7 cellular contexts compared by ENCODE assay signal in the genomic region with DNA sequence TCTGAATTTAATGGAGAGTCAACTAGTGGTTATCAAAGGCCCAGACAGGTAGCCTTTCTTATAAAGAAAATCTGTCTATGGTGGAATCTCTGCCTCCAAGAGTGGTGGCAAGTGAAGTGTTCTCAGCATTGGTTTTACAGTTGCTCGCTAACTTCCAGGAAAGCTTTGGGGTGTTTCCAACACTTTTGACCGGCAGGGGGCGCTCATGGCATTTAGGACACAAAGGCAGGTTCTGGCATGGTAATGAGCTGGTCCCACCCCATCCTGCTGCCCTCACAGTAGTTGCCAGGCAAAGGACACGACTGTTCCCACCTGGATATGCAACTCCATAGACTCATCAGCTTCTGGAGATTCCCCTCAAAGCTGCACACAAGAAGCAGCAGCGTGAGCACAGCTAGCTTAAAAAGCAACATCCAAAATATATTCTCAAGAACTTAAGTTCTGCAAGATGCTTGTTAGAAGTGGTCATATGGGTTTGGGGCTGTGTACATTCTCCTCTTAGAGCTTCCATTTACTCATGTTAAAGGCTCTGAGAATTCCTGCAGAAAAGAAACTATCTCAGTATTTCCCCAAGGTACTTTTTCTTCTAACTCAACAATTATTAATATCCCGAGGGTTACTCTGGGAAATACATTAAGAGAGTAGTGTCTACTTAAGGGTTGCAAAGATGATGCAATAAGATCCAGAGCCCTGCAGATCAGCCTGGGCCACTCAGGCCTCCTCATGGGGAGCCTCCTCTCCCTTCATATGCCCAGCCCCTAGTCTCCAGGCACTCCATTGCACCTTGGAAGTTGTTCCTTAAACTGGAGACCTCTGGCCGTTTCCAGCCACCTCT. TPM values are rescaled to one million over a fixed set of nuclear protein-coding genes. Genes with fewer than 3 reads are reported as not detected.
DNase-seq lines count a peak whose midpoint lies in the region; ATAC-seq and TF ChIP-seq lines count a peak whose summit lies in the region.

No MANE protein-coding gene starts in this region.

- intact Hi-C loops in heart left ventricle (cut with DNase I): loop anchor here (1.0 to 10.0 kb wide), 8 partner anchors 44 to 444 kb away; no protein-coding TSS in a partner anchor

- no peaks in the 10 kb centered on the region for H3K27me3 Mint-ChIP-seq in activated naive CD8-positive, alpha-beta T cell treated with anti-CD3 and anti-CD28 coated beads, Interleukin-2, amount 50 U/mL, for 24 hours

- H3K4me1 ChIP-seq in heart left ventricle: peaks cover 0 to 20% (median 5%) of the 10 kb centered on the region in 12 donors

- H3K27ac Mint-ChIP-seq in activated naive CD8-positive, alpha-beta T cell treated with anti-CD3 and anti-CD28 coated beads, Interleukin-2, amount 50 U/mL, for 24 hours: no peak overlapping the region

- ATAC-seq in GM18498 (IDR thresholded peaks at IDR 0.05; ENCODE audit: unreplicated experiment) (peak; percentile 51), heart left ventricle (peak; percentile 32 to 85 (median 83)), GM18505 (IDR thresholded peaks at IDR 0.05; ENCODE audit: unreplicated experiment) (no peak)
- peak; percentile 87 for ATAC-seq in activated naive CD8-positive, alpha-beta T cell treated with anti-CD3 and anti-CD28 coated beads, Interleukin-2, amount 50 U/mL, for 24 hours

- no peaks in the 10 kb centered on the region for H3K27me3 ChIP-seq in heart left ventricle

- no peaks in the 10 kb centered on the region for H3K36me3 Mint-ChIP-seq in activated naive CD8-positive, alpha-beta T cell treated with anti-CD3 and anti-CD28 coated beads, Interleukin-2, amount 50 U/mL, for 24 hours (ENCODE audit: low read depth)

- H3K36me3 ChIP-seq in heart left ventricle: no peaks in the 10 kb centered on the region

- TF ChIP-seq CTCF in heart left ventricle (IDR thresholded peaks at IDR 0.05): peak; percentile 80 to 98 (median 90)

- no peak overlapping the region for H3K27ac ChIP-seq in heart left ventricle

- no peak overlapping the region for H3K4me3 ChIP-seq in heart left ventricle

- DNase-seq in NCI-H146 treated with DMSO at 0.1 percent for 48 hours (lab: John Stamatoyannopoulos, UW; ENCODE audit: unreplicated experiment): peak; percentile 36
- DNase-seq in T follicular helper cell (ENCODE audit: low read depth): peak; percentile 84
- peak; percentile 95 for DNase-seq in activated naive CD8-positive, alpha-beta T cell treated with anti-CD3 and anti-CD28 coated beads, Interleukin-2, amount 50 U/mL, for 24 hours
- peak; percentile 85 to 93 (median 91) for DNase-seq in heart left ventricle
- peak; percentile 41 for DNase-seq in pulmonary artery endothelial cell (ENCODE audit: low read depth, low spot score)

- H3K4me1 Mint-ChIP-seq in activated naive CD8-positive, alpha-beta T cell treated with anti-CD3 and anti-CD28 coated beads, Interleukin-2, amount 50 U/mL, for 24 hours: peaks cover 2% of the 10 kb centered on the region

- TF ChIP-seq POLR2A in heart left ventricle (IDR thresholded peaks at IDR 0.05) (no peak), GM18505 (IDR thresholded peaks at IDR 0.05; ENCODE audit: borderline replicate concordance, extremely low read depth, insufficient read depth, insufficient read length) (no peak)

- no peaks in the 10 kb centered on the region for H3K9me3 ChIP-seq in heart left ventricle

- no peaks in the 10 kb centered on the region for H3K9me3 Mint-ChIP-seq in activated naive CD8-positive, alpha-beta T cell treated with anti-CD3 and anti-CD28 coated beads, Interleukin-2, amount 50 U/mL, for 24 hours

- no peak overlapping the region for H3K4me3 Mint-ChIP-seq in activated naive CD8-positive, alpha-beta T cell treated with anti-CD3 and anti-CD28 coated beads, Interleukin-2, amount 50 U/mL, for 24 hours

- WGBS in heart left ventricle, 4 donors: 21 to 26% (median 23%) methylated on average over 7 of the region's 7 CpGs

RNA-seq across cellular contexts. Expression of a gene that starts 14.8 kb away (rescaled TPM):
- total RNA-seq in heart left ventricle (not detected), pulmonary artery endothelial cell (not detected in 2 replicates)
- polyA plus RNA-seq in heart left ventricle: not detected

RNA-seq across cellular contexts. Expression of a gene that starts 20.6 kb away (rescaled TPM):
- total RNA-seq in heart left ventricle (100 to 1,000 TPM; 152 to 251 (median 209) TPM), pulmonary artery endothelial cell (66.0 and 75.3 TPM in 2 replicates)
- 100 to 1,000 TPM in 1 of 2 donors, 10 to 100 TPM in 1; 75.7 to 159 TPM for polyA plus RNA-seq in heart left ventricle

Comparison
In these comparisons a context has a peak if more than half of its experiments do, and no peak if none do; other contexts are left out.
1. DNase-seq: peak in every context shown above with its lines; median percentile 95 in activated naive CD8-positive, alpha-beta T cell treated with anti-CD3 and anti-CD28 coated beads, Interleukin-2, amount 50 U/mL, for 24 hours; 91 in heart left ventricle; 84 in T follicular helper cell; 41 in pulmonary artery endothelial cell; 36 in NCI-H146 treated with DMSO at 0.1 percent for 48 hours.